8 cellular contexts compared by ENCODE assay signal in the genomic region with DNA sequence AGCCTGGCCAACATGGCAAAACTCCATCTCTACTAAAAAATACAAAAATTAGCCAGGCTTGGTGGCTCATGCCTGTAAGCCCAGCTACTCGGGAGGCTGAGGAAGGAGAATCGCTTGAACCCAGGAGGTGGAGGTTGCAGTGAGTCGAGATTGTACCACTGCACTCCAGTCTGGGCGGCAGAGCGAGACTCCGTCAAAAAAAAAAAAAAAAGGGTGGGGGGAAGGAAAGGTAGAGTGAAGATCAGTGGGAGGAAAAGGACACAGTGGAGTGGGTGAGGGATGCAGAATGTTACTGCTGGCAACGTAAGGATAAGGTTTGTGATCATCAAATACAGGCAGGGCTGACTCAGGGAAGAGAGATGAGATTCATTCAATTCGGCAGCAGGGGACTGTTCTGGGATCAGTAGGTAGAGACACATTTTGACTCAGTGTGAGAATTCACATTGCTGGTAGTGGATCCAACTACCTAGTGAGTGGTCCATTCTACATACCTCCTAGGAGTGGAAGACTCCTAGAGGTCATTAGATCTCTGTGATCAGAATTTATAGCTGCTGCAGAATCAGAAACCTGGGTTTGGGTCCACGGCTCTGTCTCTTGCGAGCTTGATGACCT. TPM values are rescaled to one million over a fixed set of nuclear protein-coding genes. Genes with fewer than 3 reads are reported as not detected.
A peak's percentile ranks its signal among the peaks of the same experiment; 100 is the strongest.
DNase-seq lines count a peak whose midpoint lies in the region; ATAC-seq, FAIRE-seq and TF ChIP-seq lines count a peak whose summit lies in the region.
"Not testable (repeated sequence)": the region's sequence is repeated elsewhere in the genome, so short reads cannot be mapped to it uniquely, and the experiment has no call there.

No MANE protein-coding gene starts in this region.

- peaks cover 37% of the 10 kb centered on the region for H3K36me3 ChIP-seq in BLaER1
- H3K36me3 ChIP-seq in endothelial cell of umbilical vein (ENCODE audit: control insufficient read depth in 2 of 2, extremely low read depth in 1 of 2, insufficient read depth in 2 of 2, low read length in 2 of 2): not testable (repeated sequence)

- DNase-seq in GM12891 (ENCODE audit: insufficient read length, low spot score); NB4 (ENCODE audit: low read depth); activated CD4-positive, alpha-beta T cell treated with anti-CD3 and anti-CD28 coated beads for 36 hours; activated naive CD4-positive, alpha-beta T cell treated with anti-CD3 and anti-CD28 coated beads, Interleukin-2, amount 50 U/mL, for 72 hours (ENCODE audit: low spot score in 2 of 2); endothelial cell of umbilical vein (ENCODE audit: low read depth, low spot score); naive thymus-derived CD8-positive, alpha-beta T cell; stimulated activated naive B cell treated with anti-CD40 and anti-IgM and Interleukin-4, amounts not matched to agents 10 μg/mL and 1 μg/mL and 100 μg/mL, for 72 hours: not testable (repeated sequence)

- POLR2A ChIA-PET in activated CD4-positive, alpha-beta T cell treated with anti-CD3 and anti-CD28 coated beads for 36 hours (lab: Charles Lee): interaction anchor here (0.7 kb wide), 1 partner anchor 84 kb away, joined by 4 read pairs; no protein-coding TSS in a partner anchor
- POLR2A ChIA-PET in endothelial cell of umbilical vein (lab: Charles Lee): interaction anchor here (1.3 kb wide), 1 partner anchor 15 kb away, joined by 4 read pairs; no protein-coding TSS in a partner anchor
- POLR2A ChIA-PET in naive thymus-derived CD8-positive, alpha-beta T cell (lab: Charles Lee): interaction anchor here (0.7 kb wide), 1 partner anchor 51 kb away, joined by 5 read pairs; no protein-coding TSS in a partner anchor

- not testable (repeated sequence) for H2AFZ ChIP-seq in endothelial cell of umbilical vein (ENCODE audit: low read depth, low read length)

- H3K4me3 ChIP-seq in BLaER1; endothelial cell of umbilical vein (replicated peaks in 1 of 3; ENCODE audit: insufficient read depth in 1 of 3, low read depth in 1 of 3, low read length in 3 of 3): not testable (repeated sequence)
- H3K4me3 ChIP-seq in NB4 (ENCODE audit: low read depth, low read length): peak overlapping the region; percentile 19

- not testable (repeated sequence) for H3K27me3 Mint-ChIP-seq in activated CD4-positive, alpha-beta T cell treated with anti-CD3 and anti-CD28 coated beads for 36 hours; naive thymus-derived CD8-positive, alpha-beta T cell; stimulated activated naive B cell treated with anti-CD40 and anti-IgM and Interleukin-4, amounts not matched to agents 10 μg/mL and 1 μg/mL and 100 μg/mL, for 72 hours

- peaks cover 99% of the 10 kb centered on the region for H4K20me1 ChIP-seq in BLaER1
- H4K20me1 ChIP-seq in endothelial cell of umbilical vein (replicated peaks; ENCODE audit: control insufficient read depth, extremely low read depth, insufficient read depth, low read length): not testable (repeated sequence)

- dilution Hi-C loops in endothelial cell of umbilical vein (cut with MboI; ENCODE audit: extremely low pct_ligation_motif_present, low sequenced_read_pairs): not testable (repeated sequence)

- H3K9me1 ChIP-seq in endothelial cell of umbilical vein (replicated peaks; ENCODE audit: control insufficient read depth, extremely low read depth, insufficient read depth, low read length): not testable (repeated sequence)

- FAIRE-seq in GM12891 (lab: Jason Lieb, UNC): peak; percentile 71
- not testable (repeated sequence) for FAIRE-seq in endothelial cell of umbilical vein (lab: Jason Lieb, UNC)

- peaks cover 94% of the 10 kb centered on the region for H3K4me1 ChIP-seq in BLaER1
- peaks cover 59% of the 10 kb centered on the region for H3K4me1 ChIP-seq in endothelial cell of umbilical vein (ENCODE audit: control insufficient read depth, extremely low read depth, insufficient read depth, low read length)

- not testable (repeated sequence) for TF ChIP-seq POLR2A in GM12891 (IDR thresholded peaks at IDR 0.05; ENCODE audit: low read depth, low read length); NB4 (IDR thresholded peaks at IDR 0.05; ENCODE audit: extremely low read depth, insufficient read length); endothelial cell of umbilical vein (IDR thresholded peaks at IDR 0.05; ENCODE audit: low read depth, low read length)

- CTCF ChIA-PET in activated CD4-positive, alpha-beta T cell treated with anti-CD3 and anti-CD28 coated beads for 36 hours (lab: Charles Lee): interaction anchor here (0.8 kb wide), 1 partner anchor 282 kb away, joined by 3 read pairs; no protein-coding TSS in a partner anchor
- CTCF ChIA-PET in endothelial cell of umbilical vein (lab: Charles Lee): not testable (repeated sequence)

- BruUV-seq in endothelial cell of umbilical vein (replicated peaks; lab: Mats Ljungman, UMichigan): not testable (repeated sequence)

- peaks cover 38% of the 10 kb centered on the region for H3K36me3 Mint-ChIP-seq in activated CD4-positive, alpha-beta T cell treated with anti-CD3 and anti-CD28 coated beads for 36 hours (ENCODE audit: low read depth)
- peaks cover 13 to 57% of the 10 kb centered on the region in 2 donors for H3K36me3 Mint-ChIP-seq in activated naive CD4-positive, alpha-beta T cell treated with anti-CD3 and anti-CD28 coated beads, Interleukin-2, amount 50 U/mL, for 72 hours
- peaks cover 0 to 28% (median 2%) of the 10 kb centered on the region in 3 donors for H3K36me3 Mint-ChIP-seq in naive thymus-derived CD8-positive, alpha-beta T cell
- H3K36me3 Mint-ChIP-seq in stimulated activated naive B cell treated with anti-CD40 and anti-IgM and Interleukin-4, amounts not matched to agents 10 μg/mL and 1 μg/mL and 100 μg/mL, for 72 hours: peaks cover 40 to 59% of the 10 kb centered on the region in 2 donors

- peak; percentile 69 for ATAC-seq in activated CD4-positive, alpha-beta T cell treated with anti-CD3 and anti-CD28 coated beads for 36 hours
- peak; percentile 51 to 76 for ATAC-seq in activated naive CD4-positive, alpha-beta T cell treated with anti-CD3 and anti-CD28 coated beads, Interleukin-2, amount 50 U/mL, for 72 hours
- ATAC-seq in naive thymus-derived CD8-positive, alpha-beta T cell; stimulated activated naive B cell treated with anti-CD40 and anti-IgM and Interleukin-4, amounts not matched to agents 10 μg/mL and 1 μg/mL and 100 μg/mL, for 72 hours (replicated peaks): not testable (repeated sequence)

- not testable (repeated sequence) for H3K27ac ChIP-seq in BLaER1; endothelial cell of umbilical vein (ENCODE audit: insufficient read depth, low read depth, low read length)

- H3K4me2 ChIP-seq in BLaER1 (peak overlapping the region; percentile 87), endothelial cell of umbilical vein (ENCODE audit: insufficient read depth, low read length) (peak overlapping the region; percentile 27)

- peaks cover 89% of the 10 kb centered on the region for H3K4me1 Mint-ChIP-seq in activated CD4-positive, alpha-beta T cell treated with anti-CD3 and anti-CD28 coated beads for 36 hours
- H3K4me1 Mint-ChIP-seq in naive thymus-derived CD8-positive, alpha-beta T cell: peaks cover 41 to 92% (median 81%) of the 10 kb centered on the region in 4 donors
- peaks cover 56 to 88% of the 10 kb centered on the region in 2 donors for H3K4me1 Mint-ChIP-seq in stimulated activated naive B cell treated with anti-CD40 and anti-IgM and Interleukin-4, amounts not matched to agents 10 μg/mL and 1 μg/mL and 100 μg/mL, for 72 hours

- not testable (repeated sequence) for H3K9me3 ChIP-seq in BLaER1; endothelial cell of umbilical vein (replicated peaks; ENCODE audit: control insufficient read depth, insufficient read depth, low read length)

- peak overlapping the region; percentile 9 for H3K27ac Mint-ChIP-seq in activated CD4-positive, alpha-beta T cell treated with anti-CD3 and anti-CD28 coated beads for 36 hours
- peak overlapping the region; percentile 45 to 66 for H3K27ac Mint-ChIP-seq in activated naive CD4-positive, alpha-beta T cell treated with anti-CD3 and anti-CD28 coated beads, Interleukin-2, amount 50 U/mL, for 72 hours
- H3K27ac Mint-ChIP-seq in naive thymus-derived CD8-positive, alpha-beta T cell: peak overlapping the region in 9 of 10 donors; percentile 37 to 84 (median 70)
- peak overlapping the region; percentile 85 for H3K27ac Mint-ChIP-seq in stimulated activated naive B cell treated with anti-CD40 and anti-IgM and Interleukin-4, amounts not matched to agents 10 μg/mL and 1 μg/mL and 100 μg/mL, for 72 hours

- H3K4me3 Mint-ChIP-seq in activated CD4-positive, alpha-beta T cell treated with anti-CD3 and anti-CD28 coated beads for 36 hours: not testable (repeated sequence)
- H3K4me3 Mint-ChIP-seq in naive thymus-derived CD8-positive, alpha-beta T cell: peak overlapping the region in 5 of 10 donors; percentile 5 to 70 (median 27)
- H3K4me3 Mint-ChIP-seq in stimulated activated naive B cell treated with anti-CD40 and anti-IgM and Interleukin-4, amounts not matched to agents 10 μg/mL and 1 μg/mL and 100 μg/mL, for 72 hours: peak overlapping the region; percentile 57 to 67

- not testable (repeated sequence) for TF ChIP-seq CTCF in NB4 (IDR thresholded peaks at IDR 0.05; ENCODE audit: low read depth, low read length); endothelial cell of umbilical vein (IDR thresholded peaks at IDR 0.05; ENCODE audit: extremely low read depth in 1 of 2, insufficient read depth in 1 of 2, low read depth in 1 of 2, low read length in 2 of 2)

- H3K79me2 ChIP-seq in endothelial cell of umbilical vein (ENCODE audit: control insufficient read depth, insufficient read depth, low read length): peaks cover 100% of the 10 kb centered on the region

- intact Hi-C loops in activated CD4-positive, alpha-beta T cell treated with anti-CD3 and anti-CD28 coated beads for 36 hours (cut with DNase I, micrococcal nuclease): loop anchor here in 1 of 2 experiments (5.0 kb wide), 1 partner anchor 157 kb away; no protein-coding TSS in a partner anchor
- intact Hi-C loops in endothelial cell of umbilical vein (cut with micrococcal nuclease): not testable (repeated sequence)

- not testable (repeated sequence) for H3K27me3 ChIP-seq in BLaER1; endothelial cell of umbilical vein (ENCODE audit: control insufficient read depth in 2 of 2, insufficient read depth in 2 of 2, low read length in 2 of 2)

- H3K9me3 Mint-ChIP-seq in activated CD4-positive, alpha-beta T cell treated with anti-CD3 and anti-CD28 coated beads for 36 hours (ENCODE audit: low read depth); activated naive CD4-positive, alpha-beta T cell treated with anti-CD3 and anti-CD28 coated beads, Interleukin-2, amount 50 U/mL, for 72 hours; naive thymus-derived CD8-positive, alpha-beta T cell; stimulated activated naive B cell treated with anti-CD40 and anti-IgM and Interleukin-4, amounts not matched to agents 10 μg/mL and 1 μg/mL and 100 μg/mL, for 72 hours: not testable (repeated sequence)

- H3K9ac ChIP-seq in BLaER1; endothelial cell of umbilical vein (replicated peaks; ENCODE audit: extremely low read depth, insufficient read depth, low read length): not testable (repeated sequence)

RNA-seq across cellular contexts. Expression of a gene that starts 5.9 kb away (rescaled TPM):
- polyA plus RNA-seq in GM12891 (2012; ENCODE audit: low read depth, missing spikeins): 87.2 TPM
- 10 to 100 TPM; 55.1 to 60.4 TPM for total RNA-seq in activated CD4-positive, alpha-beta T cell treated with anti-CD3 and anti-CD28 coated beads for 36 hours
- total RNA-seq in activated naive CD4-positive, alpha-beta T cell treated with anti-CD3 and anti-CD28 coated beads, Interleukin-2, amount 50 U/mL, for 72 hours: 10 to 100 TPM; 66.8 to 72.0 TPM
- 151 and 164 TPM in 2 replicates for total RNA-seq in endothelial cell of umbilical vein
- 63.1 and 65.8 TPM in 2 replicates for polyA plus RNA-seq in endothelial cell of umbilical vein
- 67.5 and 72.3 TPM in 2 replicates for polyA plus RNA-seq in endothelial cell of umbilical vein (2011; cell fraction: cytosol; rRNA removed)
- 155 and 157 TPM in 2 replicates for polyA plus RNA-seq in endothelial cell of umbilical vein (2011; cell fraction: nucleus; rRNA removed)
- 88.4 and 132 TPM in 2 replicates for polyA plus RNA-seq in endothelial cell of umbilical vein (2012)
- polyA minus RNA-seq in endothelial cell of umbilical vein: 119 and 130 TPM in 2 replicates
- 27.0 TPM for polyA minus RNA-seq in endothelial cell of umbilical vein (2011; cell fraction: cytosol; rRNA and poly(A)+ RNA removed)
- polyA minus RNA-seq in endothelial cell of umbilical vein (2011; cell fraction: nucleus; rRNA and poly(A)+ RNA removed): 123 and 174 TPM in 2 replicates
- 10 to 100 TPM; 69.1 to 69.5 TPM for total RNA-seq in naive thymus-derived CD8-positive, alpha-beta T cell
- 10 to 100 TPM; 18.2 to 38.6 (median 20.5) TPM for polyA plus RNA-seq in naive thymus-derived CD8-positive, alpha-beta T cell

Comparison
In these comparisons a context has a peak if more than half of its experiments do, and no peak if none do; other contexts are left out.
1. H3K27ac Mint-ChIP-seq: peak in every context shown above with its lines; median percentile 85 in stimulated activated naive B cell treated with anti-CD40 and anti-IgM and Interleukin-4, amounts not matched to agents 10 μg/mL and 1 μg/mL and 100 μg/mL, for 72 hours; 70 in naive thymus-derived CD8-positive, alpha-beta T cell; 56 in activated naive CD4-positive, alpha-beta T cell treated with anti-CD3 and anti-CD28 coated beads, Interleukin-2, amount 50 U/mL, for 72 hours; 9 in activated CD4-positive, alpha-beta T cell treated with anti-CD3 and anti-CD28 coated beads for 36 hours.